ENCODE assay signal across 16 cellular contexts in the genomic region with DNA sequence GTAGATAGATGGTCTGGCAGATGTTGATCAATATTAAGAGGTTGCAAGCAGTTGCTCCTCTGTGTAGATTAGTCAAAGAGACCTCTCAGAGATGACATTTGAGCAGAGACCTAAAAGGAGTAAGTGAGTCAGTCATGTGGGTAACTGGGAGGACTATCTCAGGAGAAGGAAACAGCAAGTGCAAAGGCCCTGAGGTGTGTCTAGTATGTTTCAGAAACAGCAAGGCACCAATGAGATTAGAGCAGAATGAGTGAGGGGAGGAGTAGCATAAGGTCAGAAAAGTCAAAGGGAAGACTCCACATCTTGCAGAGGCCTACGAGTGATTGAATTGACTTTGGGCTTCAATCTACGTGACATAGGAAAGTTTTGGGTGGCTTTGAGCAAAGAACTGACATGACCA.
"Had no signal": no experiment of that assay in that cellular context is flagged by ENCODE, and none has a peak within 500 bp of the region (broad histone marks: within the 10 kb centered on the region; RNA-seq: fewer than 3 reads in every experiment).

No MANE protein-coding gene starts in this region.

- H3K4me1 ChIP-seq: colonic mucosa had no signal

- H3K27ac ChIP-seq: epithelial cell of prostate had no signal

- ATAC-seq: activated CD8-positive, alpha-beta memory T cell treated with anti-CD3 and anti-CD28 coated beads, Interleukin-2, amount 10 ng/mL, durations not matched to agents 7 days and 5 days; natural killer cell treated with Interleukin-12 subunit alpha and Interleukin-12 subunit beta and Interleukin-15 and Interleukin-18, amount 100 ng/mL, for 72 hours had no signal

- DNase-seq: activated CD4-positive, alpha-beta memory T cell treated with anti-CD3 and anti-CD28 coated beads, Interleukin-2, amount 10 ng/mL, durations not matched to agents 7 days and 5 days; activated CD4-positive, alpha-beta T cell treated with anti-CD3 and anti-CD28 coated beads for 48 hours; activated CD4-positive, CD25-positive, alpha-beta regulatory T cell; activated CD8-positive, alpha-beta memory T cell treated with anti-CD3 and anti-CD28 coated beads, Interleukin-2, amount 10 ng/mL, durations not matched to agents 7 days and 5 days; aorta; colonic mucosa; endodermal cell; foreskin melanocyte; kidney glomerular epithelial cell; stimulated activated CD4-positive, alpha-beta T cell treated with anti-CD3 and anti-CD28 coated beads, Interleukin-15, amount 100 ng/mL, for 24 hours; stimulated activated CD4-positive, alpha-beta T cell treated with anti-CD3 and anti-CD28 coated beads, Interleukin-2, amount 100 ng/mL, for 48 hours; T1000; testis had no signal

- H3K36me3 ChIP-seq: colonic mucosa had no signal

- H3K4me3 ChIP-seq: colonic mucosa, skin epidermis, testis had no signal

- H3K27me3 ChIP-seq: colonic mucosa, testis had no signal

- H3K9me3 ChIP-seq: colonic mucosa, testis had no signal
